ENCODE assay signal across 11 cellular contexts in genomic region chr5:463952-464351, GRCh38. TPM values are rescaled to one million over a fixed set of nuclear protein-coding genes. Genes with fewer than 3 reads are reported as not detected.
DNase-seq lines count a peak whose midpoint lies in the region; ATAC-seq and TF ChIP-seq lines count a peak whose summit lies in the region.
"Had no signal": no experiment of that assay in that cellular context is flagged by ENCODE, and none has a peak within 500 bp of the region (broad histone marks: within the 10 kb centered on the region; RNA-seq: fewer than 3 reads in every experiment).

No MANE protein-coding gene starts in this region.

- H3K9me2 ChIP-seq in SK-N-SH, result no peaks in the 10 kb centered on the region

- DNase-seq in activated T-cell treated with anti-CD3 and anti-CD28 coated beads for 48 hours (ENCODE audit: low read depth), result peak; percentile 41
- DNase-seq in immature natural killer cell, result peak; percentile 40 to 46 (median 40)
- DNase-seq in SK-N-SH, result no peak
- DNase-seq in NCI-H345 treated with DMSO at 0.1 percent for 48 hours (lab: John Stamatoyannopoulos, UW; ENCODE audit: unreplicated experiment), result no peak
- DNase-seq: GF-D8 had no signal

- no peaks in the 10 kb centered on the region for H3K79me2 ChIP-seq in SK-N-SH (ENCODE audit: insufficient read depth)

- no peak overlapping the region for H3K27ac ChIP-seq in SK-N-SH (ENCODE audit: low read depth in 2 of 2, low read length in 1 of 2)
- H3K27ac ChIP-seq: gastrocnemius medialis had no signal

- H3K27ac Mint-ChIP-seq in T-helper 1 cell treated with Interleukin-12 subunit alpha and Interleukin-12 subunit beta and Interleukin-4 antibody, amounts not matched to agents 30 μg/mL and 1 μg/mL, for 36 hours, result peak overlapping the region; percentile 56
- peak overlapping the region; percentile 44 to 76 (median 70) for H3K27ac Mint-ChIP-seq in immature natural killer cell
- peak overlapping the region; percentile 28 for H3K27ac Mint-ChIP-seq in stimulated activated memory B cell treated with anti-CD40 and anti-IgM and Interleukin-4, amounts not matched to agents 10 μg/mL and 1 μg/mL and 100 μg/mL, for 72 hours
- H3K27ac Mint-ChIP-seq: nephron had no signal

- no peaks in the 10 kb centered on the region for H3F3A ChIP-seq in SK-N-SH (replicated peaks; ENCODE audit: insufficient read depth)

- WGBS in SK-N-SH (ENCODE audit: low lambda C conversion rate), result 95% methylated on average over 18 of the region's 18 CpGs

- no peak overlapping the region for H3K4me3 Mint-ChIP-seq in T-helper 1 cell treated with Interleukin-12 subunit alpha and Interleukin-12 subunit beta and Interleukin-4 antibody, amounts not matched to agents 30 μg/mL and 1 μg/mL, for 36 hours
- peak overlapping the region in 1 of 5 donors; percentile 47 for H3K4me3 Mint-ChIP-seq in immature natural killer cell
- peak overlapping the region; percentile 2 for H3K4me3 Mint-ChIP-seq in stimulated activated memory B cell treated with anti-CD40 and anti-IgM and Interleukin-4, amounts not matched to agents 10 μg/mL and 1 μg/mL and 100 μg/mL, for 72 hours
- H3K4me3 Mint-ChIP-seq: nephron had no signal

- POLR2A ChIA-PET in SK-N-SH (lab: Yijun Ruan, JAX), result no interaction called here

- H3K9me3 ChIP-seq in SK-N-SH, result no peaks in the 10 kb centered on the region
- H3K9me3 ChIP-seq: gastrocnemius medialis had no signal

- H3K36me3 ChIP-seq in SK-N-SH (replicated peaks in 1 of 2; ENCODE audit: control insufficient read depth in 1 of 2, insufficient read depth in 2 of 2, low read length in 1 of 2), result peaks cover 24 to 63% of the 10 kb centered on the region in 2 experiments

- TF ChIP-seq RAD21 in SK-N-SH (IDR thresholded peaks at IDR 0.05; ENCODE audit: low read length), result no peak

- ATAC-seq in stimulated activated memory B cell treated with anti-CD40 and anti-IgM and Interleukin-4, amounts not matched to agents 10 μg/mL and 1 μg/mL and 100 μg/mL, for 72 hours, result peak; percentile 87
- ATAC-seq in GM21619 (IDR thresholded peaks at IDR 0.05; ENCODE audit: unreplicated experiment) (no peak), HG03108 (IDR thresholded peaks at IDR 0.05; ENCODE audit: unreplicated experiment) (no peak)
- ATAC-seq: gastrocnemius medialis had no signal

- no peak overlapping the region for H3K4me2 ChIP-seq in SK-N-SH

- H3K4me1 ChIP-seq in SK-N-SH (ENCODE audit: control insufficient read depth in 1 of 2, insufficient read depth in 2 of 2, low read depth in 1 of 2, low read length in 1 of 2), result no peaks in the 10 kb centered on the region
- H3K4me1 ChIP-seq: gastrocnemius medialis had no signal

- TF ChIP-seq CTCF in SK-N-SH (IDR thresholded peaks at IDR 0.05), result no peak

- no peaks in the 10 kb centered on the region for H4K20me1 ChIP-seq in SK-N-SH (ENCODE audit: insufficient read depth)

- H3K36me3 Mint-ChIP-seq in T-helper 1 cell treated with Interleukin-12 subunit alpha and Interleukin-12 subunit beta and Interleukin-4 antibody, amounts not matched to agents 30 μg/mL and 1 μg/mL, for 36 hours (ENCODE audit: low read depth), result peaks cover 45% of the 10 kb centered on the region
- H3K36me3 Mint-ChIP-seq in immature natural killer cell, result peaks cover 10 to 38% (median 15%) of the 10 kb centered on the region in 3 donors
- H3K36me3 Mint-ChIP-seq in stimulated activated memory B cell treated with anti-CD40 and anti-IgM and Interleukin-4, amounts not matched to agents 10 μg/mL and 1 μg/mL and 100 μg/mL, for 72 hours, result peaks cover 84% of the 10 kb centered on the region

- peaks cover 36% of the 10 kb centered on the region for H3K4me1 Mint-ChIP-seq in T-helper 1 cell treated with Interleukin-12 subunit alpha and Interleukin-12 subunit beta and Interleukin-4 antibody, amounts not matched to agents 30 μg/mL and 1 μg/mL, for 36 hours (ENCODE audit: low read depth)
- peaks cover 8 to 11% of the 10 kb centered on the region in 2 donors for H3K4me1 Mint-ChIP-seq in immature natural killer cell
- H3K4me1 Mint-ChIP-seq in stimulated activated memory B cell treated with anti-CD40 and anti-IgM and Interleukin-4, amounts not matched to agents 10 μg/mL and 1 μg/mL and 100 μg/mL, for 72 hours, result peaks cover 52% of the 10 kb centered on the region
- H3K4me1 Mint-ChIP-seq: nephron had no signal

- no peak overlapping the region for H3K9ac ChIP-seq in SK-N-SH

- H2AFZ ChIP-seq in SK-N-SH (ENCODE audit: low read depth), result no peak overlapping the region

- TF ChIP-seq EP300 in SK-N-SH (IDR thresholded peaks at IDR 0.05; ENCODE audit: borderline replicate concordance in 1 of 2, low read depth in 1 of 2, low read length in 1 of 2), result no peak

- no peak overlapping the region for H3K4me3 ChIP-seq in SK-N-SH (ENCODE audit: low read depth in 2 of 2, low read length in 1 of 2)
- H3K4me3 ChIP-seq: gastrocnemius medialis had no signal

- no peaks in the 10 kb centered on the region for H3K27me3 ChIP-seq in SK-N-SH (ENCODE audit: insufficient read depth)
- H3K27me3 ChIP-seq: gastrocnemius medialis had no signal

- H3K27me3 Mint-ChIP-seq in T-helper 1 cell treated with Interleukin-12 subunit alpha and Interleukin-12 subunit beta and Interleukin-4 antibody, amounts not matched to agents 30 μg/mL and 1 μg/mL, for 36 hours (ENCODE audit: low read depth), result no peaks in the 10 kb centered on the region
- no peaks in the 10 kb centered on the region for H3K27me3 Mint-ChIP-seq in immature natural killer cell (ENCODE audit: low read depth in 3 of 3)
- H3K27me3 Mint-ChIP-seq in stimulated activated memory B cell treated with anti-CD40 and anti-IgM and Interleukin-4, amounts not matched to agents 10 μg/mL and 1 μg/mL and 100 μg/mL, for 72 hours, result no peaks in the 10 kb centered on the region

- CTCF ChIA-PET in SK-N-SH (lab: Yijun Ruan, JAX), result interaction anchor here (1.0 kb wide), 1 partner anchor 18 kb away, joined by 7 read pairs; no protein-coding TSS in a partner anchor

- H3K9me3 Mint-ChIP-seq in T-helper 1 cell treated with Interleukin-12 subunit alpha and Interleukin-12 subunit beta and Interleukin-4 antibody, amounts not matched to agents 30 μg/mL and 1 μg/mL, for 36 hours, result no peaks in the 10 kb centered on the region
- H3K9me3 Mint-ChIP-seq in immature natural killer cell, result no peaks in the 10 kb centered on the region
- H3K9me3 Mint-ChIP-seq in stimulated activated memory B cell treated with anti-CD40 and anti-IgM and Interleukin-4, amounts not matched to agents 10 μg/mL and 1 μg/mL and 100 μg/mL, for 72 hours, result no peaks in the 10 kb centered on the region
- H3K9me3 Mint-ChIP-seq: nephron had no signal

TF ChIP-seq in SK-N-SH, 30 proteins besides CTCF, POLR2A, EP300 and RAD21 (continues in another document):
- TF ChIP-seq MEF2A (IDR thresholded peaks at IDR 0.05; ENCODE audit: borderline replicate concordance, low read depth), result no peak
- TF ChIP-seq REST (IDR thresholded peaks at IDR 0.05; ENCODE audit: low read depth, low read length), result no peak
- no peak for TF ChIP-seq MXI1 (IDR thresholded peaks at IDR 0.05; ENCODE audit: low read depth, low read length)
- TF ChIP-seq NFIC (IDR thresholded peaks at IDR 0.05; ENCODE audit: borderline replicate concordance), result no peak
- no peak for TF ChIP-seq TEAD4 (IDR thresholded peaks at IDR 0.05; ENCODE audit: borderline replicate concordance, insufficient read depth)
- TF ChIP-seq MAX (IDR thresholded peaks at IDR 0.05; ENCODE audit: low read depth), result no peak
- no peak for TF ChIP-seq USF2 (IDR thresholded peaks at IDR 0.05; ENCODE audit: borderline replicate concordance, low read depth, low read length)
- TF ChIP-seq FOXM1 (IDR thresholded peaks at IDR 0.05; ENCODE audit: low read depth), result no peak
- TF ChIP-seq RXRA (IDR thresholded peaks at IDR 0.05; ENCODE audit: borderline replicate concordance, low read depth), result no peak
- TF ChIP-seq RFX5 (IDR thresholded peaks at IDR 0.05; ENCODE audit: low read length), result no peak

RNA-seq across cellular contexts. Expression of gene EXOC3, which starts 21.0 kb away (rescaled TPM):
- polyA plus RNA-seq in immature natural killer cell, result 10 to 100 TPM; 22.6 to 43.9 (median 34.0) TPM
- polyA plus RNA-seq in SK-N-SH (2012; rRNA removed), result 23.0 and 25.7 TPM in 2 replicates
- polyA plus RNA-seq in SK-N-SH (2012; cell fraction: cytosol; rRNA removed), result 12.9 and 16.6 TPM in 2 replicates
- 58.8 and 60.0 TPM in 2 replicates for polyA plus RNA-seq in SK-N-SH (2012; cell fraction: nucleus; rRNA removed)

Comparison
In these comparisons a context has a peak if more than half of its experiments do, and no peak if none do; other contexts are left out.
1. DNase-seq: peak in activated T-cell treated with anti-CD3 and anti-CD28 coated beads for 48 hours (single experiment) and immature natural killer cell (3 of 3); none in SK-N-SH (single experiment) and NCI-H345 treated with DMSO at 0.1 percent for 48 hours (single experiment).
2. Peak in every context shown above with its lines, with median percentiles within 50 percentile points of each other: H3K27ac Mint-ChIP-seq.